Comparison of ENCODE assay signal across 8 cellular contexts in the genomic region with DNA sequence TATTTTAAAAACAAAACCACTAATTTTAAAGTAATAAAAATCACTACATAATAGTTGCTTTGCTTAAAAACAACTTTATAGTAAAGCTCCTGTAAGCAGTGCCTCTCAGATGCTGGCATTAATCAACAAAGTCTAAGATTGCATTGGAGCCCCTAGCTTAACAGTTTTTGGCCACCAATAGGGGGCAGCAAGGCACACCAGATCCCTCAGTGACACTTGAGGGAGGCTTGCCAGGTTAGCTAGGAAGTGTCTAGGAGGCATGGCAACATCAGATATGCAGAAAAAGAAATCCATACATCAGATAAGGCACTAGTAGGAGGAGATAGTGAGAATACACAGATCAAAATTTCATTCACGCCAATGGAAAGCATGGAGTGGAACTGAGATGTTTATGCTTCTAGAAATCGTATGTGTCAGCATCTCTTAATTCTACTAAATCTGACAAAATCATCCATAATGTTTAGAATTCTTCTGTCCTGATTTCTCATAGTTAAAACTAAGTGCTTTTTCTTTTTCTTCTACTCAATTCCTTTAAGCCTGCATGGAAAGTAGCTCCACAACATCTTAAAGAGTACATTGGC.
DNase-seq lines count a peak whose midpoint lies in the region; ATAC-seq, FAIRE-seq and TF ChIP-seq lines count a peak whose summit lies in the region.

No MANE protein-coding gene starts in this region.

- intact Hi-C loops in K562 (cut with micrococcal nuclease) = loop anchor here (1.0 to 10.0 kb wide), 5 partner anchors 111 to 793 kb away; no protein-coding TSS in a partner anchor

- 7% methylated on average over 2 of the region's 2 CpGs for WGBS in K562 (ENCODE audit: insufficient coverage, low coverage, missing lambda C conversion rate)

- no peak for TF ChIP-seq EP300 in K562 (IDR thresholded peaks at IDR 0.05; ENCODE audit: low read length)

- no peaks in the 10 kb centered on the region for H3K4me1 ChIP-seq in K562 (replicated peaks in 1 of 2; ENCODE audit: control insufficient read depth in 2 of 2, insufficient read depth in 2 of 2, low read length in 2 of 2)

- no peak overlapping the region for H3K27ac ChIP-seq in K562 (ENCODE audit: extremely low read depth, low read depth, low read length)

- peak; percentile 63 to 72 for TF ChIP-seq RAD21 in K562 (CRISPR knock-in tag; conservative IDR thresholded peaks at IDR 0.05 in 1 of 2, IDR thresholded peaks at IDR 0.05 in 1 of 2)

- CTCF ChIA-PET in K562 (lab: Yijun Ruan, JAX; ENCODE audit: low intra/inter-chr PET ratio) = interaction anchor here (0.7 to 1.5 kb wide), 3 partner anchors 91 to 459 kb away, joined by 3 to 7 read pairs (median 5); no protein-coding TSS in a partner anchor

- DNase-seq in NCI-H187 (lab: John Stamatoyannopoulos, UW) (peak; percentile 49 to 69), T-helper 9 cell (peak; percentile 40), K562 (ENCODE audit: extremely low read depth in 1 of 4, low spot score in 3 of 4) (peak; percentile 17 to 67 (median 37)), iPS-NIHi7 (ENCODE audit: extremely low spot score) (peak; percentile 76)
- peak; percentile 27 to 57 for DNase-seq in stimulated activated CD4-positive, alpha-beta T cell treated with anti-CD3 and anti-CD28 coated beads, Interleukin-15, amount 100 ng/mL, for 48 hours (ENCODE audit: low read depth in 2 of 2)

- no peak overlapping the region for H3K4me2 ChIP-seq in K562 (ENCODE audit: insufficient read depth, low read length)

- H3K4me3 ChIP-seq in K562 = no peak overlapping the region

- no TSS peak for BruUV-seq in K562 (replicated peaks; lab: Mats Ljungman, UMichigan)

- ATAC-seq in GM18502 (IDR thresholded peaks at IDR 0.05; ENCODE audit: poor library complexity, unreplicated experiment) (peak; percentile 97), HG02970 (IDR thresholded peaks at IDR 0.05; ENCODE audit: low FRiP score, unreplicated experiment) (peak; percentile 79), K562 (peak; percentile 91)

- no peak overlapping the region for H3K9ac ChIP-seq in K562 (ENCODE audit: insufficient read depth in 1 of 2, low read depth in 2 of 2, low read length in 2 of 2)

- FAIRE-seq in A204.1 (lab: Jason Lieb, UNC) = peak; percentile 51
- peak; percentile 84 for FAIRE-seq in K562 (lab: Jason Lieb, UNC)

- POLR2A ChIA-PET in K562 (lab: Yijun Ruan, JAX) = no interaction called here

- peak; percentile 61 to 74 (median 72) for TF ChIP-seq CTCF in K562 (IDR thresholded peaks at IDR 0.05 in 2 of 3, conservative IDR thresholded peaks at IDR 0.05 in 1 of 3; ENCODE audit: insufficient read depth in 2 of 3, low read depth in 1 of 3, low read length in 3 of 3)

- no peaks in the 10 kb centered on the region for H3K9me3 ChIP-seq in K562 (replicated peaks; ENCODE audit: control insufficient read depth, insufficient read depth, low read depth, low read length)

- TF ChIP-seq POLR2A in K562 (conservative IDR thresholded peaks at IDR 0.05) = no peak

- H4K20me1 ChIP-seq in K562 (replicated peaks; ENCODE audit: control insufficient read depth, insufficient read depth, low read length) = no peaks in the 10 kb centered on the region

- no peaks in the 10 kb centered on the region for H3K79me2 ChIP-seq in K562 (ENCODE audit: control insufficient read depth, insufficient read depth, low read length)

- H3K36me3 ChIP-seq in K562 (ENCODE audit: control insufficient read depth, insufficient read depth, low read length) = no peaks in the 10 kb centered on the region

- no peaks in the 10 kb centered on the region for H3K27me3 ChIP-seq in K562 (ENCODE audit: control insufficient read depth in 2 of 2, insufficient read depth in 2 of 2, low read length in 2 of 2)

- no peaks in the 10 kb centered on the region for H3K9me1 ChIP-seq in K562 (ENCODE audit: control insufficient read depth, insufficient read depth, low read length)

- no peak overlapping the region for H2AFZ ChIP-seq in K562 (ENCODE audit: low read depth, low read length)

- in situ Hi-C loops in K562 (cut with MboI) = no loop called here

TF ChIP-seq in K562, 482 proteins besides CTCF, POLR2A, EP300 and RAD21:
- TF ChIP-seq TOE1 (IDR thresholded peaks at IDR 0.05; ENCODE audit: borderline replicate concordance) = no peak
- no peak for TF ChIP-seq TOE1 (CRISPR knock-in tag; IDR thresholded peaks at IDR 0.05; ENCODE audit: borderline replicate concordance, low read depth)
- no peak for TF ChIP-seq ZNF778 (CRISPR knock-in tag; IDR thresholded peaks at IDR 0.05)
- no peak for TF ChIP-seq PCBP2 (IDR thresholded peaks at IDR 0.05; ENCODE audit: low read depth, low read length, poor library complexity, severe bottlenecking)
- TF ChIP-seq SIN3A (IDR thresholded peaks at IDR 0.05; ENCODE audit: borderline replicate concordance in 2 of 2, control insufficient read depth in 1 of 2, low read depth in 2 of 2, low read length in 2 of 2) = no peak
- 0 out of 2 replicates have a peak, but pooled peaks have one; percentile 25 for TF ChIP-seq SMC3 (conservative IDR thresholded peaks at IDR 0.05; ENCODE audit: insufficient read depth, low read depth, low read length)
- TF ChIP-seq, protein P1, sequence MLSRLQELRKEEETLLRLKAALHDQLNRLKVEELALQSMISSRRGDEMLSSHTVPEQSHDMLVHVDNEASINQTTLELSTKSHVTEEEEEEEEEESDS (CRISPR knock-in tag; IDR thresholded peaks at IDR 0.05) = no peak
- TF ChIP-seq, protein P2, sequence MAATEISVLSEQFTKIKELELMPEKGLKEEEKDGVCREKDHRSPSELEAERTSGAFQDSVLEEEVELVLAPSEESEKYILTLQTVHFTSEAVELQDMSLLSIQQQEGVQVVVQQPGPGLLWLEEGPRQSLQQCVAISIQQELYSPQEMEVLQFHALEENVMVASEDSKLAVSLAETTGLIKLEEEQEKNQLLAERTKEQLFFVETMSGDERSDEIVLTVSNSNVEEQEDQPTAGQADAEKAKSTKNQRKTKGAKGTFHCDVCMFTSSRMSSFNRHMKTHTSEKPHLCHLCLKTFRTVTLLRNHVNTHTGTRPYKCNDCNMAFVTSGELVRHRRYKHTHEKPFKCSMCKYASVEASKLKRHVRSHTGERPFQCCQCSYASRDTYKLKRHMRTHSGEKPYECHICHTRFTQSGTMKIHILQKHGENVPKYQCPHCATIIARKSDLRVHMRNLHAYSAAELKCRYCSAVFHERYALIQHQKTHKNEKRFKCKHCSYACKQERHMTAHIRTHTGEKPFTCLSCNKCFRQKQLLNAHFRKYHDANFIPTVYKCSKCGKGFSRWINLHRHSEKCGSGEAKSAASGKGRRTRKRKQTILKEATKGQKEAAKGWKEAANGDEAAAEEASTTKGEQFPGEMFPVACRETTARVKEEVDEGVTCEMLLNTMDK (IDR thresholded peaks at IDR 0.05; ENCODE audit: borderline replicate concordance, insufficient read depth, low read depth, low read length, poor library complexity, severe bottlenecking) = peak; percentile 8
- no peak for TF ChIP-seq SP1 (CRISPR knock-in tag; IDR thresholded peaks at IDR 0.05)
